16 cellular contexts compared by ENCODE assay signal in genomic region chr1:17875882-17876280, GRCh38.
A peak's percentile ranks its signal among the peaks of the same experiment; 100 is the strongest.
DNase-seq lines count a peak whose midpoint lies in the region; ATAC-seq and TF ChIP-seq lines count a peak whose summit lies in the region.
"Had no signal": no experiment of that assay in that cellular context is flagged by ENCODE, and none has a peak within 500 bp of the region (broad histone marks: within the 10 kb centered on the region; RNA-seq: fewer than 3 reads in every experiment).

No MANE protein-coding gene starts in this region.

- TF ChIP-seq CTCF in WTC11 (IDR thresholded peaks at IDR 0.05) (no peak), GM20000 (IDR thresholded peaks at IDR 0.05; ENCODE audit: extremely low read depth, missing control alignments) (no peak)

- H3K4me2 ChIP-seq in skeletal muscle satellite cell (ENCODE audit: low read length) = peak overlapping the region; percentile 29

- no peak overlapping the region for H3K27ac ChIP-seq in effector memory CD4-positive, alpha-beta T cell (ENCODE audit: insufficient read depth, low read length, poor library complexity, severe bottlenecking)

- H3K9ac ChIP-seq in skeletal muscle satellite cell (ENCODE audit: low read depth, low read length) = no peak overlapping the region

- H3K9me3 Mint-ChIP-seq in WTC11 = peaks cover 3% of the 10 kb centered on the region
- H3K9me3 Mint-ChIP-seq: activated naive CD8-positive, alpha-beta T cell treated with anti-CD3 and anti-CD28 coated beads, Interleukin-2, amount 10 ng/mL, durations not matched to agents 7 days and 5 days; dendritic cell treated with granulocyte-macrophage colony-stimulating factor and Interleukin-4, amounts not matched to agents 40 ng/mL and 50 ng/mL, for 4 days had no signal

- H3K36me3 Mint-ChIP-seq in WTC11 = no peaks in the 10 kb centered on the region
- H3K36me3 Mint-ChIP-seq: activated naive CD8-positive, alpha-beta T cell treated with anti-CD3 and anti-CD28 coated beads, Interleukin-2, amount 10 ng/mL, durations not matched to agents 7 days and 5 days; CD4-positive, CD25-positive, alpha-beta regulatory T cell; immature natural killer cell had no signal

- H3K9me3 ChIP-seq in skeletal muscle satellite cell (replicated peaks; ENCODE audit: low read length) = no peaks in the 10 kb centered on the region
- no peaks in the 10 kb centered on the region for H3K9me3 ChIP-seq in effector memory CD4-positive, alpha-beta T cell (ENCODE audit: control insufficient read depth, low read length)

- CTCF ChIA-PET in WTC11 (lab: Charles Lee) = interaction anchor here (1.8 to 2.7 kb wide), 2 partner anchors 33 to 50 kb away, joined by 5 to 12 read pairs; no protein-coding TSS in a partner anchor

- no peak overlapping the region for H3K4me3 Mint-ChIP-seq in WTC11
- H3K4me3 Mint-ChIP-seq: activated naive CD8-positive, alpha-beta T cell treated with anti-CD3 and anti-CD28 coated beads, Interleukin-2, amount 10 ng/mL, durations not matched to agents 7 days and 5 days; CD4-positive, CD25-positive, alpha-beta regulatory T cell; dendritic cell treated with granulocyte-macrophage colony-stimulating factor and Interleukin-4, amounts not matched to agents 40 ng/mL and 50 ng/mL, for 4 days; immature natural killer cell had no signal

- DNase-seq in HCEC 1CT = peak; percentile 56
- DNase-seq in WTC11 (ENCODE audit: low spot score) = no peak
- peak; percentile 39 for DNase-seq in left cardiac atrium
- DNase-seq in SK-N-DZ (ENCODE audit: low spot score) = no peak
- no peak for DNase-seq in effector memory CD4-positive, alpha-beta T cell
- DNase-seq in GM20000 (ENCODE audit: low spot score) = no peak
- DNase-seq: activated CD8-positive, alpha-beta memory T cell treated with anti-CD3 and anti-CD28 coated beads, Interleukin-2, amount 50 U/mL, for 48 hours; activated naive CD8-positive, alpha-beta T cell treated with anti-CD3 and anti-CD28 coated beads, Interleukin-2, amount 10 ng/mL, durations not matched to agents 7 days and 5 days; CD4-positive, CD25-positive, alpha-beta regulatory T cell; H7; immature natural killer cell; MV-4-11; stimulated activated naive CD8-positive, alpha-beta T cell treated with anti-CD3 and anti-CD28 coated beads, Interleukin-15, Interleukin-2, amounts not matched to agents 100 U/mL and 50 U/mL, for 24 hours had no signal

- H3K27ac Mint-ChIP-seq in WTC11 = no peak overlapping the region
- H3K27ac Mint-ChIP-seq: activated naive CD8-positive, alpha-beta T cell treated with anti-CD3 and anti-CD28 coated beads, Interleukin-2, amount 10 ng/mL, durations not matched to agents 7 days and 5 days; CD4-positive, CD25-positive, alpha-beta regulatory T cell; dendritic cell treated with granulocyte-macrophage colony-stimulating factor and Interleukin-4, amounts not matched to agents 40 ng/mL and 50 ng/mL, for 4 days; immature natural killer cell had no signal

- POLR2A ChIA-PET in WTC11 (lab: Charles Lee) = no interaction called here

- H3K4me1 Mint-ChIP-seq in WTC11 = peaks cover 12% of the 10 kb centered on the region
- H3K4me1 Mint-ChIP-seq: activated naive CD8-positive, alpha-beta T cell treated with anti-CD3 and anti-CD28 coated beads, Interleukin-2, amount 10 ng/mL, durations not matched to agents 7 days and 5 days; CD4-positive, CD25-positive, alpha-beta regulatory T cell; immature natural killer cell had no signal

- peak overlapping the region; percentile 5 for H3K4me3 ChIP-seq in skeletal muscle satellite cell (ENCODE audit: low read length)
- no peak overlapping the region for H3K4me3 ChIP-seq in effector memory CD4-positive, alpha-beta T cell (ENCODE audit: insufficient read depth, low read depth, low read length, poor library complexity, severe bottlenecking)

- no peaks in the 10 kb centered on the region for H3K27me3 ChIP-seq in skeletal muscle satellite cell (ENCODE audit: control insufficient read depth, insufficient read depth, low read length)
- H3K27me3 ChIP-seq in effector memory CD4-positive, alpha-beta T cell (replicated peaks; ENCODE audit: control insufficient read depth, insufficient read depth, low read length, poor library complexity, severe bottlenecking) = no peaks in the 10 kb centered on the region

- no peaks in the 10 kb centered on the region for H3K36me3 ChIP-seq in skeletal muscle satellite cell (ENCODE audit: insufficient read depth, low read length)
- no peaks in the 10 kb centered on the region for H3K36me3 ChIP-seq in effector memory CD4-positive, alpha-beta T cell (ENCODE audit: control insufficient read depth, insufficient read depth, low read length)

- intact Hi-C loops in left cardiac atrium (cut with DNase I) = no loop called here

- peaks cover 5% of the 10 kb centered on the region for H3K27me3 Mint-ChIP-seq in WTC11 (ENCODE audit: low read depth)
- H3K27me3 Mint-ChIP-seq: activated naive CD8-positive, alpha-beta T cell treated with anti-CD3 and anti-CD28 coated beads, Interleukin-2, amount 10 ng/mL, durations not matched to agents 7 days and 5 days had no signal

- peaks cover 53% of the 10 kb centered on the region for H3K4me1 ChIP-seq in skeletal muscle satellite cell (ENCODE audit: control insufficient read depth, insufficient read depth, low read length)
- H3K4me1 ChIP-seq in effector memory CD4-positive, alpha-beta T cell (ENCODE audit: control insufficient read depth, insufficient read depth, low read length, poor library complexity, severe bottlenecking) = no peaks in the 10 kb centered on the region

- no peak for ATAC-seq in WTC11
- peak; percentile 49 to 60 for ATAC-seq in left cardiac atrium
- no peak for ATAC-seq in HG02884 (IDR thresholded peaks at IDR 0.05; ENCODE audit: unreplicated experiment)
- ATAC-seq: stimulated activated naive CD8-positive, alpha-beta T cell treated with anti-CD3 and anti-CD28 coated beads, Interleukin-15, Interleukin-2, amounts not matched to agents 100 U/mL and 50 U/mL, for 24 hours had no signal

TF ChIP-seq in WTC11, 78 proteins besides CTCF, POLR2A, EP300 and RAD21 (continues in another document):
- TF ChIP-seq PRDM15 (CRISPR knock-in tag; IDR thresholded peaks at IDR 0.05) (no peak), ZNF232 (CRISPR knock-in tag; IDR thresholded peaks at IDR 0.05) (no peak), TEAD4 (CRISPR knock-in tag; IDR thresholded peaks at IDR 0.05) (no peak), USF1 (CRISPR knock-in tag; IDR thresholded peaks at IDR 0.05) (peak; percentile 49; the same call in 1 of the 2 replicates)
- TF ChIP-seq, protein P1, sequence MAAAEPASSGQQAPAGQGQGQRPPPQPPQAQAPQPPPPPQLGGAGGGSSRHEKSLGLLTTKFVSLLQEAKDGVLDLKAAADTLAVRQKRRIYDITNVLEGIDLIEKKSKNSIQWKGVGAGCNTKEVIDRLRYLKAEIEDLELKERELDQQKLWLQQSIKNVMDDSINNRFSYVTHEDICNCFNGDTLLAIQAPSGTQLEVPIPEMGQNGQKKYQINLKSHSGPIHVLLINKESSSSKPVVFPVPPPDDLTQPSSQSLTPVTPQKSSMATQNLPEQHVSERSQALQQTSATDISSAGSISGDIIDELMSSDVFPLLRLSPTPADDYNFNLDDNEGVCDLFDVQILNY (CRISPR knock-in tag; IDR thresholded peaks at IDR 0.05) = no peak

Comparison
In these comparisons a context has a peak if more than half of its experiments do, and no peak if none do; other contexts are left out.
1. DNase-seq: peak in HCEC 1CT (single experiment) and left cardiac atrium (single experiment); none in WTC11 (single experiment), SK-N-DZ (single experiment), effector memory CD4-positive, alpha-beta T cell (0 of 3) and GM20000 (single experiment).
2. ATAC-seq: peak in left cardiac atrium (2 of 2); none in WTC11 (single experiment) and HG02884 (single experiment).